ENCODE assay signal across 8 cellular contexts in genomic region chr3:9951962-9952805, GRCh38. TPM values are rescaled to one million over a fixed set of nuclear protein-coding genes. Genes with fewer than 3 reads are reported as not detected.
DNase-seq lines count a peak whose midpoint lies in the region; ATAC-seq and TF ChIP-seq lines count a peak whose summit lies in the region.

Gene PRRT3 (minus strand): TSS chr3:9952408. CDS start chr3:9950115, 2,293 bp downstream.

- no peaks in the 10 kb centered on the region for H3K36me3 ChIP-seq in upper lobe of right lung

- no peaks in the 10 kb centered on the region for H3K9me3 Mint-ChIP-seq in HFFc6
- no peaks in the 10 kb centered on the region for H3K9me3 Mint-ChIP-seq in nephron progenitor cell

- H3K4me3 Mint-ChIP-seq in HFFc6: peak within 1 kb of the TSS; percentile 85
- peak within 1 kb of the TSS; percentile 83 for H3K4me3 Mint-ChIP-seq in nephron progenitor cell

- H3K27me3 ChIP-seq in upper lobe of right lung: no peaks in the 10 kb centered on the region

- peak within 1 kb of the TSS; percentile 52 for H3K4me3 ChIP-seq in upper lobe of right lung

- no peak within 1 kb of the TSS for H3K27ac ChIP-seq in upper lobe of right lung

- H3K36me3 Mint-ChIP-seq in HFFc6 (ENCODE audit: low read depth) (no peaks in the 10 kb centered on the region), nephron progenitor cell (ENCODE audit: low read depth) (no peaks in the 10 kb centered on the region)

- H3K4me1 ChIP-seq in upper lobe of right lung: peaks cover 10% of the 10 kb centered on the region

- H3K27me3 Mint-ChIP-seq in HFFc6 (ENCODE audit: insufficient read depth): peaks cover 1% of the 10 kb centered on the region
- H3K27me3 Mint-ChIP-seq in nephron progenitor cell (ENCODE audit: low read depth, poor library complexity): peaks cover 13% of the 10 kb centered on the region

- TF ChIP-seq CTCF in HFFc6 (IDR thresholded peaks at IDR 0.05) (no peak), nephron progenitor cell (IDR thresholded peaks at IDR 0.05) (no peak), upper lobe of right lung (IDR thresholded peaks at IDR 0.05) (no peak)

- no peak within 1 kb of the TSS for H3K27ac Mint-ChIP-seq in HFFc6
- H3K27ac Mint-ChIP-seq in nephron progenitor cell: no peak within 1 kb of the TSS

- peak; percentile 60 for DNase-seq in NCI-H2227 (lab: John Stamatoyannopoulos, UW; ENCODE audit: unreplicated experiment)
- no peak for DNase-seq in NCI-H2227 treated with DMSO at 0.1 percent for 48 hours (lab: John Stamatoyannopoulos, UW)
- DNase-seq in HFFc6: no peak
- peak; percentile 22 to 31 for DNase-seq in NCI-H1930 (lab: John Stamatoyannopoulos, UW)
- peak; percentile 51 for DNase-seq in activated T-cell treated with anti-CD3 and anti-CD28 coated beads for 24 hours (ENCODE audit: low read depth)
- DNase-seq in erythroblast (lab: John Stamatoyannopoulos, UW): peak; percentile 50 to 61
- DNase-seq in nephron progenitor cell: peak; percentile 73
- DNase-seq in upper lobe of right lung: peak; percentile 76

- peaks cover 30% of the 10 kb centered on the region for H3K4me1 Mint-ChIP-seq in HFFc6 (ENCODE audit: low read depth)
- H3K4me1 Mint-ChIP-seq in nephron progenitor cell: peaks cover 38% of the 10 kb centered on the region

- no peak for TF ChIP-seq POLR2A in erythroblast (IDR thresholded peaks at IDR 0.05; ENCODE audit: low read length)

- intact Hi-C loops in upper lobe of right lung (cut with DNase I): no loop called here

- no peaks in the 10 kb centered on the region for H3K9me3 ChIP-seq in upper lobe of right lung

- ATAC-seq in upper lobe of right lung: peak; percentile 76

RNA-seq across cellular contexts. Expression of gene PRRT3, which starts in this region (rescaled TPM):
- total RNA-seq in HFFc6 (2021; fragmentation: NEBNext Ultra II Directional; extraction: Animal tissue kit (Norgen Biotek cat#: 25700)): 1 to 10 TPM; 4.3 to 9.2 (median 7.7) TPM
- 1.4 TPM for total RNA-seq in upper lobe of right lung

Comparison
In these comparisons a context has a peak if more than half of its experiments do, and no peak if none do; other contexts are left out.
1. DNase-seq: peak in NCI-H2227 (single experiment), NCI-H1930 (2 of 2), activated T-cell treated with anti-CD3 and anti-CD28 coated beads for 24 hours (single experiment), erythroblast (2 of 2), nephron progenitor cell (single experiment) and upper lobe of right lung (single experiment); none in NCI-H2227 treated with DMSO at 0.1 percent for 48 hours (single experiment) and HFFc6 (single experiment).